ENCODE assay signal across 29 cellular contexts in the genomic region with DNA sequence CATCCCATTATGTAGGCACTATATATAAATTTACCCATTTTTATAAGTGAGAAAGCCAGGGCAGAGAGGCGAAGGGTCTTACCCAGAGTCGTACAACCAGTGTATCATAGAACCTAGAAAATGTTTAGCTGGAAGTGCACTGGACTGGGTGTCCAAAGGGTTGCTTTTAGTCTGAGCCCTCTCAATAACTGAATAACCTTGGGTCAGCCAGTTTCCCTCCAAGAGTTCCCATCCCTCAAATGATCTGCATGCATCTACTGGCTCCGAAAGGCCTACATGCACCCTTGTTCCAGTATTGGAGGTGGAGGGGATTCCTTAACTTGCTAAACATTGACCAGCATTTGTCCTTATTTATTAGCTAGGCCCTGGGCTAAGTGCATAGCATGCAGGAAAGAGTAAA. TPM values are rescaled to one million over a fixed set of nuclear protein-coding genes. Genes with fewer than 3 reads are reported as not detected.
"Had no signal": no experiment of that assay in that cellular context is flagged by ENCODE, and none has a peak within 500 bp of the region (broad histone marks: within the 10 kb centered on the region; RNA-seq: fewer than 3 reads in every experiment).

No MANE protein-coding gene starts in this region.

- H3K27ac Mint-ChIP-seq: mesothelial cell of epicardium, natural killer cell had no signal

- ATAC-seq: gastrocnemius medialis, heart right ventricle, left cardiac atrium, left lung, left ventricle myocardium superior, lower lobe of right lung, mucosa of descending colon, natural killer cell had no signal

- DNase-seq: dermis blood vessel endothelial cell; dorsolateral prefrontal cortex; effector CD4-positive, alpha-beta T cell; effector memory CD4-positive, alpha-beta T cell; esophagus squamous epithelium; foreskin fibroblast; foreskin melanocyte; gastrocnemius medialis; glutamatergic neuron; head of caudate nucleus; heart right ventricle; hippocampal formation; left cardiac atrium; left lung; left ventricle myocardium superior; lower lobe of right lung; mesenchymal stem cell; mucosa of descending colon; naive B cell; natural killer cell had no signal

- H3K4me3 Mint-ChIP-seq: mesothelial cell of epicardium, naive B cell, natural killer cell had no signal

- H3K4me3 ChIP-seq: coronary artery, esophagus squamous epithelium, gastrocnemius medialis, heart right ventricle, left lung, lower lobe of right lung, mucosa of descending colon had no signal

- H3K36me3 ChIP-seq: esophagus squamous epithelium, gastrocnemius medialis, heart right ventricle, left lung, lower lobe of right lung had no signal

- H3K9me3 ChIP-seq: esophagus squamous epithelium, gastrocnemius medialis, heart right ventricle, left lung, lower lobe of right lung, mucosa of descending colon had no signal

- H3K36me3 Mint-ChIP-seq: mesothelial cell of epicardium, naive B cell, natural killer cell had no signal

- H3K27me3 ChIP-seq: dorsolateral prefrontal cortex, esophagus squamous epithelium, gastrocnemius medialis had no signal

- H3K9me3 Mint-ChIP-seq: mesothelial cell of epicardium, naive B cell, natural killer cell had no signal

- H3K27ac ChIP-seq: coronary artery, esophagus squamous epithelium, gastrocnemius medialis, heart right ventricle, left lung, lower lobe of right lung had no signal

RNA-seq across cellular contexts. Expression of gene RAD21L1, which starts 44.0 kb away (rescaled TPM):
- total RNA-seq: dermis blood vessel endothelial cell, endothelial cell of umbilical vein, esophagus squamous epithelium, glomerular endothelial cell, heart right ventricle, kidney epithelial cell, left cardiac atrium, left lung, left ventricle myocardium superior, lower lobe of right lung, lung microvascular endothelial cell, mesenteric fat pad, mesothelial cell of epicardium, mucosa of descending colon, natural killer cell had no signal
- polyA plus RNA-seq: esophagus, heart right ventricle, keratinocyte had no signal
